ENCODE assay signal across 11 cellular contexts in genomic region chr14:100761481-100761880, GRCh38. TPM values are rescaled to one million over a fixed set of nuclear protein-coding genes. Genes with fewer than 3 reads are reported as not detected.
DNase-seq lines count a peak whose midpoint lies in the region; ATAC-seq, FAIRE-seq and TF ChIP-seq lines count a peak whose summit lies in the region.
"Had no signal": no experiment of that assay in that cellular context is flagged by ENCODE, and none has a peak within 500 bp of the region (broad histone marks: within the 10 kb centered on the region; RNA-seq: fewer than 3 reads in every experiment).

No MANE protein-coding gene starts in this region.

- peaks cover 5% of the 10 kb centered on the region for H3K27me3 Mint-ChIP-seq in activated T-cell treated with anti-CD3 and anti-CD28 coated beads, Interleukin-2, amount 50 U/mL, for 4 hours (ENCODE audit: low read depth)

- H3K4me3 ChIP-seq in bronchial epithelial cell (ENCODE audit: low read depth, low read length) (no peak overlapping the region), uterus (no peak overlapping the region)

- intact Hi-C loops in uterus (cut with DNase I; ENCODE audit: low total_unique reads): no loop called here

- no peaks in the 10 kb centered on the region for H3K9me3 Mint-ChIP-seq in activated T-cell treated with anti-CD3 and anti-CD28 coated beads, Interleukin-2, amount 50 U/mL, for 4 hours

- TF ChIP-seq CTCF in bronchial epithelial cell (IDR thresholded peaks at IDR 0.05; ENCODE audit: insufficient read depth, low read length, severe bottlenecking): no peak
- TF ChIP-seq CTCF in uterus (IDR thresholded peaks at IDR 0.05): no peak

- no peak overlapping the region for H3K27ac ChIP-seq in uterus

- H3K4me3 Mint-ChIP-seq in activated T-cell treated with anti-CD3 and anti-CD28 coated beads, Interleukin-2, amount 50 U/mL, for 4 hours: no peak overlapping the region

- H3K36me3 ChIP-seq in bronchial epithelial cell (ENCODE audit: control insufficient read depth, insufficient read depth, low read length): no peaks in the 10 kb centered on the region
- H3K36me3 ChIP-seq in uterus: no peaks in the 10 kb centered on the region

- H3K4me1 ChIP-seq in uterus: no peaks in the 10 kb centered on the region

- FAIRE-seq in bronchial epithelial cell (lab: Jason Lieb, UNC): no peak
- FAIRE-seq: H1 had no signal

- TF ChIP-seq POLR2A in uterus (IDR thresholded peaks at IDR 0.05): no peak

- CTCF ChIA-PET in HEK293T (lab: Yijun Ruan, JAX): no interaction called here

- H3K27me3 ChIP-seq in bronchial epithelial cell (ENCODE audit: control insufficient read depth, insufficient read depth, low read length) (no peaks in the 10 kb centered on the region), uterus (no peaks in the 10 kb centered on the region)

- no peaks in the 10 kb centered on the region for H3K9me3 ChIP-seq in uterus

- POLR2A ChIA-PET in HEK293T (lab: Yijun Ruan, JAX): no interaction called here

- H3K4me1 Mint-ChIP-seq in activated T-cell treated with anti-CD3 and anti-CD28 coated beads, Interleukin-2, amount 50 U/mL, for 4 hours (ENCODE audit: low read depth): no peaks in the 10 kb centered on the region

- H3K36me3 Mint-ChIP-seq in activated T-cell treated with anti-CD3 and anti-CD28 coated beads, Interleukin-2, amount 50 U/mL, for 4 hours (ENCODE audit: insufficient read depth): no peaks in the 10 kb centered on the region

- ATAC-seq in activated T-cell treated with anti-CD3 and anti-CD28 coated beads, Interleukin-2, amount 50 U/mL, for 4 hours: no peak

- DNase-seq in EL: peak; percentile 85
- DNase-seq in NCI-H460 (ENCODE audit: extremely low read depth, low read depth): peak; percentile 39
- peak; percentile 98 for DNase-seq in bronchial epithelial cell (ENCODE audit: low read depth)
- DNase-seq in kidney tubule cell (ENCODE audit: low spot score): peak; percentile 47
- no peak for DNase-seq in HEK293T (ENCODE audit: extremely low spot score)
- DNase-seq in uterus: no peak
- no peak for DNase-seq in activated T-cell treated with anti-CD3 and anti-CD28 coated beads, Interleukin-2, amount 50 U/mL, for 4 hours
- DNase-seq in HT-29 (ENCODE audit: low spot score): no peak
- DNase-seq: activated CD8-positive, alpha-beta memory T cell treated with anti-CD3 and anti-CD28 coated beads, Interleukin-2, amount 50 U/mL, for 48 hours; NCI-H2107 had no signal

TF ChIP-seq in HEK293T, 16 proteins besides CTCF, POLR2A, EP300 and RAD21:
- TF ChIP-seq, protein P1, sequence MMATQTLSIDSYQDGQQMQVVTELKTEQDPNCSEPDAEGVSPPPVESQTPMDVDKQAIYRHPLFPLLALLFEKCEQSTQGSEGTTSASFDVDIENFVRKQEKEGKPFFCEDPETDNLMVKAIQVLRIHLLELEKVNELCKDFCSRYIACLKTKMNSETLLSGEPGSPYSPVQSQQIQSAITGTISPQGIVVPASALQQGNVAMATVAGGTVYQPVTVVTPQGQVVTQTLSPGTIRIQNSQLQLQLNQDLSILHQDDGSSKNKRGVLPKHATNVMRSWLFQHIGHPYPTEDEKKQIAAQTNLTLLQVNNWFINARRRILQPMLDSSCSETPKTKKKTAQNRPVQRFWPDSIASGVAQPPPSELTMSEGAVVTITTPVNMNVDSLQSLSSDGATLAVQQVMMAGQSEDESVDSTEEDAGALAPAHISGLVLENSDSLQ (IDR thresholded peaks at IDR 0.05): no peak
- TF ChIP-seq L3MBTL2 (conservative IDR thresholded peaks at IDR 0.05) (no peak), BHLHE40 (IDR thresholded peaks at IDR 0.05; ENCODE audit: borderline replicate concordance) (no peak), SUZ12 (IDR thresholded peaks at IDR 0.05) (no peak), ELF4 (IDR thresholded peaks at IDR 0.05) (no peak), ARNT (IDR thresholded peaks at IDR 0.05) (no peak)

RNA-seq across cellular contexts. Expression of gene DLK1, which starts 34.8 kb away (rescaled TPM):
- total RNA-seq in NCI-H460 (2014; rRNA removed; shearing (Covaris generic)): not detected in 2 replicates
- not detected in 2 replicates for polyA plus RNA-seq in NCI-H460 (2014; cell fraction: nucleus; rRNA removed)
- total RNA-seq in bronchial epithelial cell: not detected in 2 replicates
- 10 to 100 TPM in 1 of 4 donors, 1 to 10 TPM in 1, not detected in 2; 2.2 to 41.1 TPM for total RNA-seq in uterus
- total RNA-seq in activated T-cell treated with anti-CD3 and anti-CD28 coated beads, Interleukin-2, amount 50 U/mL, for 4 hours: under 1 TPM; 0.63 to 0.68 (median 0.63) TPM
- not detected in 2 replicates for total RNA-seq in HT-29 (2014; rRNA removed; shearing (Covaris generic))

Comparison
In these comparisons a context has a peak if more than half of its experiments do, and no peak if none do; other contexts are left out.
1. DNase-seq: peak in EL (single experiment), NCI-H460 (single experiment), bronchial epithelial cell (single experiment) and kidney tubule cell (single experiment); none in HEK293T (single experiment), uterus (0 of 2), activated T-cell treated with anti-CD3 and anti-CD28 coated beads, Interleukin-2, amount 50 U/mL, for 4 hours (single experiment) and HT-29 (single experiment).